1 cellular context compared by ENCODE assay signal in genomic region chr6:17381429-17382147, GRCh38.
TF ChIP-seq lines count a peak whose summit lies in the region.

No MANE protein-coding gene starts in this region.

TF ChIP-seq in A549, 52 proteins besides CTCF, POLR2A, EP300 and RAD21 (continued from another document):
- TF ChIP-seq, protein P1, sequence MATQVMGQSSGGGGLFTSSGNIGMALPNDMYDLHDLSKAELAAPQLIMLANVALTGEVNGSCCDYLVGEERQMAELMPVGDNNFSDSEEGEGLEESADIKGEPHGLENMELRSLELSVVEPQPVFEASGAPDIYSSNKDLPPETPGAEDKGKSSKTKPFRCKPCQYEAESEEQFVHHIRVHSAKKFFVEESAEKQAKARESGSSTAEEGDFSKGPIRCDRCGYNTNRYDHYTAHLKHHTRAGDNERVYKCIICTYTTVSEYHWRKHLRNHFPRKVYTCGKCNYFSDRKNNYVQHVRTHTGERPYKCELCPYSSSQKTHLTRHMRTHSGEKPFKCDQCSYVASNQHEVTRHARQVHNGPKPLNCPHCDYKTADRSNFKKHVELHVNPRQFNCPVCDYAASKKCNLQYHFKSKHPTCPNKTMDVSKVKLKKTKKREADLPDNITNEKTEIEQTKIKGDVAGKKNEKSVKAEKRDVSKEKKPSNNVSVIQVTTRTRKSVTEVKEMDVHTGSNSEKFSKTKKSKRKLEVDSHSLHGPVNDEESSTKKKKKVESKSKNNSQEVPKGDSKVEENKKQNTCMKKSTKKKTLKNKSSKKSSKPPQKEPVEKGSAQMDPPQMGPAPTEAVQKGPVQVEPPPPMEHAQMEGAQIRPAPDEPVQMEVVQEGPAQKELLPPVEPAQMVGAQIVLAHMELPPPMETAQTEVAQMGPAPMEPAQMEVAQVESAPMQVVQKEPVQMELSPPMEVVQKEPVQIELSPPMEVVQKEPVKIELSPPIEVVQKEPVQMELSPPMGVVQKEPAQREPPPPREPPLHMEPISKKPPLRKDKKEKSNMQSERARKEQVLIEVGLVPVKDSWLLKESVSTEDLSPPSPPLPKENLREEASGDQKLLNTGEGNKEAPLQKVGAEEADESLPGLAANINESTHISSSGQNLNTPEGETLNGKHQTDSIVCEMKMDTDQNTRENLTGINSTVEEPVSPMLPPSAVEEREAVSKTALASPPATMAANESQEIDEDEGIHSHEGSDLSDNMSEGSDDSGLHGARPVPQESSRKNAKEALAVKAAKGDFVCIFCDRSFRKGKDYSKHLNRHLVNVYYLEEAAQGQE (IDR thresholded peaks at IDR 0.05), result no peak
- TF ChIP-seq POLR2AphosphoS2 (conservative IDR thresholded peaks at IDR 0.05; ENCODE audit: low read length), result no peak
- no peak for TF ChIP-seq MAX (IDR thresholded peaks at IDR 0.05)
- TF ChIP-seq RFX5 (IDR thresholded peaks at IDR 0.05), result no peak
- TF ChIP-seq HOXB13 (CRISPR knock-in tag; IDR thresholded peaks at IDR 0.05; ENCODE audit: low read depth), result no peak
- TF ChIP-seq CHD2 (IDR thresholded peaks at IDR 0.05; ENCODE audit: low read length, partially characterized antibody), result no peak
- TF ChIP-seq TP53 (CRISPR knock-in tag; IDR thresholded peaks at IDR 0.05), result no peak
- no peak for TF ChIP-seq ZFP36 (IDR thresholded peaks at IDR 0.05; ENCODE audit: borderline replicate concordance, partially characterized antibody)
- TF ChIP-seq HES2 (IDR thresholded peaks at IDR 0.05), result no peak
